ENCODE assay signal across 1 cellular context in genomic region chr6:34697904-34698557, GRCh38.
TF ChIP-seq lines count a peak whose summit lies in the region.

No MANE protein-coding gene starts in this region.

TF ChIP-seq in A549, 52 proteins besides CTCF, POLR2A, EP300 and RAD21 (continued from another document):
- TF ChIP-seq REST (IDR thresholded peaks at IDR 0.05) (no peak), E2F6 (IDR thresholded peaks at IDR 0.05; ENCODE audit: borderline replicate concordance, low read depth) (no peak)
TF ChIP-seq in A549: peak in this region for 1.
